Comparison of ENCODE assay signal across 1 cellular context in genomic region chr2:86533589-86533988, GRCh38.
TF ChIP-seq lines count a peak whose summit lies in the region.

No MANE protein-coding gene starts in this region.

TF ChIP-seq in HepG2, 621 proteins besides CTCF, POLR2A, EP300 and RAD21 (continued from another document):
- TF ChIP-seq ZNF407 (CRISPR knock-in tag; IDR thresholded peaks at IDR 0.05; ENCODE audit: not compliant biosample characterization) (no peak), ZBTB7A (CRISPR knock-in tag; IDR thresholded peaks at IDR 0.05) (no peak), ZNF441 (CRISPR knock-in tag; IDR thresholded peaks at IDR 0.05; ENCODE audit: borderline replicate concordance) (no peak)
